Comparison of ENCODE assay signal across 12 cellular contexts in the genomic region with DNA sequence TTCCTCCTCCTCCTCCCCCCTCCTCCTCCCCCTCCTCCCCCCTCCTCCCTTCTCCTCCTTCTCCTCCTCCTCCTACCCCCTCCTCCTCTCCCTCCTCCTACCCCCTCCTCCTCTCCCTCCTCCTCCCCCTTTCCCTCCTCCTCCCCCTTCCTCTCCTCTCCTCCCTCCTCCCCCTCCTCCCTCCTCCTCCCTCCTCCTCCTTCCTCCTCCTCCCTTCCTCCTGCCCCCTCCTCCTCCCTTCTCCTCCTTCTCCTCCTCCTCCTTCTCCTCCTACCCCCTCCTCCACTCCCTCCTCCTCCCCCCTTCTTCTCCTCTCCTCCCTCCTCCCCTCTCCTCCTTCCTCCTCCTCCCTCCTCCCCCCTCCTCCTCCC. TPM values are rescaled to one million over a fixed set of nuclear protein-coding genes. Genes with fewer than 3 reads are reported as not detected.
DNase-seq lines count a peak whose midpoint lies in the region; ATAC-seq, FAIRE-seq and TF ChIP-seq lines count a peak whose summit lies in the region.
"Had no signal": no experiment of that assay in that cellular context is flagged by ENCODE, and none has a peak within 500 bp of the region (broad histone marks: within the 10 kb centered on the region; RNA-seq: fewer than 3 reads in every experiment).

No MANE protein-coding gene starts in this region.

- H3K56ac ChIP-seq in H9 (ENCODE audit: insufficient read length, low read depth, low read length): no peak overlapping the region

- no peak overlapping the region for H3K4me3 Mint-ChIP-seq in H9
- no peak overlapping the region for H3K4me3 Mint-ChIP-seq in activated CD4-positive, alpha-beta memory T cell treated with anti-CD3 and anti-CD28 coated beads, Interleukin-2, amount 10 ng/mL, durations not matched to agents 7 days and 5 days

- H3K27me3 Mint-ChIP-seq in H9 (ENCODE audit: low read depth): peaks cover 5% of the 10 kb centered on the region
- no peaks in the 10 kb centered on the region for H3K27me3 Mint-ChIP-seq in activated CD4-positive, alpha-beta memory T cell treated with anti-CD3 and anti-CD28 coated beads, Interleukin-2, amount 10 ng/mL, durations not matched to agents 7 days and 5 days

- ATAC-seq in A549: no peak
- ATAC-seq in GM21825 (IDR thresholded peaks at IDR 0.05; ENCODE audit: unreplicated experiment): no peak
- ATAC-seq in HG03520 (IDR thresholded peaks at IDR 0.05; ENCODE audit: unreplicated experiment): no peak

- H3K9ac ChIP-seq in H9 (ENCODE audit: extremely low read depth, insufficient read length, low read length): no peak overlapping the region

- no peak overlapping the region for H4K5ac ChIP-seq in H9 (ENCODE audit: insufficient read length, low read depth, low read length)

- TF ChIP-seq CTCF in A549 (IDR thresholded peaks at IDR 0.05) (no peak), H9 (conservative IDR thresholded peaks at IDR 0.05) (no peak)

- no peak for TF ChIP-seq RAD21 in A549 (conservative IDR thresholded peaks at IDR 0.05 in 1 of 2, IDR thresholded peaks at IDR 0.05 in 1 of 2)

- no peaks in the 10 kb centered on the region for H3K23me2 ChIP-seq in H9 (ENCODE audit: insufficient read length, low read depth, low read length, poor library complexity, severe bottlenecking)

- no peak overlapping the region for H2BK120ac ChIP-seq in H9 (ENCODE audit: low read depth, low read length, poor library complexity, severe bottlenecking)

- H3K4ac ChIP-seq in H9 (ENCODE audit: low read depth, low read length): no peak overlapping the region

- H2AK5ac ChIP-seq in H9 (ENCODE audit: insufficient read length, low read length): no peak overlapping the region

- H3K23ac ChIP-seq in H9 (ENCODE audit: insufficient read length, low read depth, low read length): no peak overlapping the region

- H3K9me3 Mint-ChIP-seq in H9: no peaks in the 10 kb centered on the region; a peak in 1 of 5 replicates
- peaks cover 3% of the 10 kb centered on the region for H3K9me3 Mint-ChIP-seq in activated CD4-positive, alpha-beta memory T cell treated with anti-CD3 and anti-CD28 coated beads, Interleukin-2, amount 10 ng/mL, durations not matched to agents 7 days and 5 days

- H3K36me3 Mint-ChIP-seq in H9 (ENCODE audit: insufficient read depth in 1 of 3, low read depth in 3 of 3): no peaks in the 10 kb centered on the region
- peaks cover 7% of the 10 kb centered on the region for H3K36me3 Mint-ChIP-seq in activated CD4-positive, alpha-beta memory T cell treated with anti-CD3 and anti-CD28 coated beads, Interleukin-2, amount 10 ng/mL, durations not matched to agents 7 days and 5 days (ENCODE audit: low read depth)

- no peaks in the 10 kb centered on the region for H4K20me1 ChIP-seq in H9 (ENCODE audit: control insufficient read depth, insufficient read depth, insufficient read length)

- peaks cover 12% of the 10 kb centered on the region in 2 experiments for H3K4me1 Mint-ChIP-seq in H9
- H3K4me1 Mint-ChIP-seq in activated CD4-positive, alpha-beta memory T cell treated with anti-CD3 and anti-CD28 coated beads, Interleukin-2, amount 10 ng/mL, durations not matched to agents 7 days and 5 days: peaks cover 55% of the 10 kb centered on the region

- H3K9me3 ChIP-seq in A549: no peaks in the 10 kb centered on the region
- no peaks in the 10 kb centered on the region for H3K9me3 ChIP-seq in H9 (ENCODE audit: control insufficient read depth, low read depth, low read length)
- H3K9me3 ChIP-seq: esophagus muscularis mucosa, sigmoid colon had no signal

- H3K27ac ChIP-seq in A549 (peak overlapping the region; percentile 79 to 82), H9 (ENCODE audit: insufficient read length, low read depth, low read length) (no peak overlapping the region)

- no peak overlapping the region for H3T11ph ChIP-seq in H9 (ENCODE audit: low read length)

- TF ChIP-seq POLR2A in A549 (IDR thresholded peaks at IDR 0.05; ENCODE audit: low read length): no peak

- CTCF ChIA-PET in A549 (lab: Yijun Ruan, JAX): interaction anchor here (0.9 to 9.1 kb wide), 32 partner anchors 9 to 468 kb away, joined by 3 to 148 read pairs (median 4); partner anchors contain the start of genes CMTM2 and NAE1
- CTCF ChIA-PET in activated CD4-positive, alpha-beta memory T cell treated with anti-CD3 and anti-CD28 coated beads, Interleukin-2, amount 10 ng/mL, durations not matched to agents 7 days and 5 days (lab: Charles Lee): interaction anchor here (0.7 to 2.3 kb wide), 24 partner anchors 8 to 321 kb away, joined by 3 to 58 read pairs (median 4); partner anchors contain the start of genes CKLF, FBXL8, NAE1 and PDP2

- no peaks in the 10 kb centered on the region for H3K79me1 ChIP-seq in H9 (ENCODE audit: insufficient read depth, low read depth, low read length, poor library complexity, severe bottlenecking)

- no peaks in the 10 kb centered on the region for H3K27me3 ChIP-seq in H9 (ENCODE audit: insufficient read depth, low read length)
- H3K27me3 ChIP-seq: esophagus muscularis mucosa, sigmoid colon had no signal

- POLR2A ChIA-PET in A549 (lab: Yijun Ruan, JAX): interaction anchor here (1.2 to 1.4 kb wide), 2 partner anchors 13 to 43 kb away, joined by 6 to 8 read pairs; partner anchors contain the start of gene NAE1
- POLR2A ChIA-PET in activated CD4-positive, alpha-beta memory T cell treated with anti-CD3 and anti-CD28 coated beads, Interleukin-2, amount 10 ng/mL, durations not matched to agents 7 days and 5 days (lab: Charles Lee): interaction anchor here (1.2 to 4.0 kb wide), 7 partner anchors 25 to 351 kb away, joined by 3 to 37 read pairs (median 5); partner anchors contain the start of genes CIAO2B, DYNC1LI2 and NAE1

- no peak overlapping the region for H2BK15ac ChIP-seq in H9 (ENCODE audit: low read depth, low read length)

- no peak overlapping the region for H3K18ac ChIP-seq in H9 (ENCODE audit: insufficient read length, low read depth, low read length)

- H4K91ac ChIP-seq in H9 (ENCODE audit: insufficient read length, low read depth, low read length): no peak overlapping the region

- H2BK20ac ChIP-seq in H9 (ENCODE audit: low read depth, low read length, poor library complexity, severe bottlenecking): no peak overlapping the region

- FAIRE-seq in A549 (lab: Jason Lieb, UNC): no peak

- TF ChIP-seq EP300 in A549 (IDR thresholded peaks at IDR 0.05): no peak

- no peak overlapping the region for H3K14ac ChIP-seq in H9 (ENCODE audit: insufficient read depth, low read length)

- peaks cover 5% of the 10 kb centered on the region; the same call in 2 of the 3 replicates for H3K4me1 ChIP-seq in A549
- H3K4me1 ChIP-seq in H9 (ENCODE audit: insufficient read depth, low read length): no peaks in the 10 kb centered on the region; the same call in 1 of the 2 replicates

- no peak overlapping the region for H2AFZ ChIP-seq in H9 (ENCODE audit: low read length)

- peak overlapping the region; percentile 37; the same call in 1 of the 3 replicates for H3K4me3 ChIP-seq in A549

- H3K4me2 ChIP-seq in A549: peak overlapping the region; percentile 75
- H3K4me2 ChIP-seq in H9 (ENCODE audit: insufficient read depth, insufficient read length, low read length): peak overlapping the region; percentile 52

- H2BK5ac ChIP-seq in H9 (ENCODE audit: insufficient read length, low read length): no peak overlapping the region

- no peak overlapping the region for H3K27ac Mint-ChIP-seq in H9
- H3K27ac Mint-ChIP-seq in activated CD4-positive, alpha-beta memory T cell treated with anti-CD3 and anti-CD28 coated beads, Interleukin-2, amount 10 ng/mL, durations not matched to agents 7 days and 5 days: peak overlapping the region; percentile 97

- H2BK12ac ChIP-seq in H9 (ENCODE audit: insufficient read length, low read depth, low read length): no peak overlapping the region

- no peak overlapping the region for H4K8ac ChIP-seq in H9 (replicated peaks; ENCODE audit: insufficient read length, low read depth, low read length)

- DNase-seq in A549 (ENCODE audit: low read depth in 1 of 2, low spot score in 1 of 2) (no peak), H9 (no peak), left kidney (ENCODE audit: low read depth, low spot score) (peak; percentile 21), DMS 273 (lab: John Stamatoyannopoulos, UW; ENCODE audit: unreplicated experiment) (no peak)
- DNase-seq in activated CD4-positive, alpha-beta memory T cell treated with anti-CD3 and anti-CD28 coated beads, Interleukin-2, amount 10 ng/mL, durations not matched to agents 7 days and 5 days: no peak
- no peak for DNase-seq in stimulated activated naive CD4-positive, alpha-beta T cell (lab: John Stamatoyannopoulos, UW)
- DNase-seq: NCI-H2029 treated with DMSO at 0.1 percent for 48 hours had no signal

- no peaks in the 10 kb centered on the region for H3K79me2 ChIP-seq in H9 (ENCODE audit: insufficient read depth, low read length)

RNA-seq across cellular contexts. Expression of gene PDP2, which starts 6.6 kb away (rescaled TPM):
- polyA plus RNA-seq in A549 (2011; rRNA removed) (10.0 and 10.7 TPM in 2 replicates), A549 (2017; fragmentation: RNase III; extraction: RNeasy Plus Mini Kit Qiagen cat#74134 plus additional on column Dnase treatment) (7.7 to 10.5 TPM (median 8.7 TPM) in 3 replicates)
- 3.5 and 4.3 TPM in 2 replicates for polyA plus RNA-seq in A549 (2012; cell fraction: cytosol; rRNA removed)
- 3.3 and 4.0 TPM in 2 replicates for polyA plus RNA-seq in A549 (2012; cell fraction: nucleus; rRNA removed)
- 27.2 and 31.7 TPM in 2 replicates for polyA minus RNA-seq in A549 (2011; rRNA and poly(A)+ RNA removed)
- 22.0 and 23.1 TPM in 2 replicates for total RNA-seq in H9 (2021)
- total RNA-seq in activated CD4-positive, alpha-beta memory T cell treated with anti-CD3 and anti-CD28 coated beads, Interleukin-2, amount 10 ng/mL, durations not matched to agents 7 days and 5 days: 10 to 100 TPM; 30.7 to 33.9 TPM

RNA-seq across cellular contexts. Expression of gene CA7, which starts 29.5 kb away (rescaled TPM):
- polyA plus RNA-seq in A549 (2011; rRNA removed): not detected in 2 replicates
- polyA plus RNA-seq in A549 (2012; cell fraction: cytosol; rRNA removed): 0.03 TPM in 1 of 2 replicates, not detected in the other
- not detected in 2 replicates for polyA plus RNA-seq in A549 (2012; cell fraction: nucleus; rRNA removed)
- polyA plus RNA-seq in A549 (2017; fragmentation: RNase III; extraction: RNeasy Plus Mini Kit Qiagen cat#74134 plus additional on column Dnase treatment): not detected in 3 replicates
- not detected in 2 replicates for polyA minus RNA-seq in A549 (2011; rRNA and poly(A)+ RNA removed)
- total RNA-seq in H9 (2021): 0.55 and 0.81 TPM in 2 replicates
- total RNA-seq in activated CD4-positive, alpha-beta memory T cell treated with anti-CD3 and anti-CD28 coated beads, Interleukin-2, amount 10 ng/mL, durations not matched to agents 7 days and 5 days: under 1 TPM in 1 of 2 experiments, not detected in 1; 0.13 TPM
- polyA plus RNA-seq: GM23248 had no signal

RNA-seq across cellular contexts. Expression of gene NAE1, which starts 42.9 kb away (rescaled TPM):
- polyA plus RNA-seq in A549 (2011; rRNA removed) (89.8 and 132 TPM in 2 replicates), A549 (2017; fragmentation: RNase III; extraction: RNeasy Plus Mini Kit Qiagen cat#74134 plus additional on column Dnase treatment) (90.0 to 96.2 TPM (median 94.9 TPM) in 3 replicates)
- 41.1 and 41.8 TPM in 2 replicates for polyA plus RNA-seq in A549 (2012; cell fraction: cytosol; rRNA removed)
- polyA plus RNA-seq in A549 (2012; cell fraction: nucleus; rRNA removed): 18.0 and 27.3 TPM in 2 replicates
- polyA minus RNA-seq in A549 (2011; rRNA and poly(A)+ RNA removed): 16.5 and 18.2 TPM in 2 replicates
- 131 and 144 TPM in 2 replicates for total RNA-seq in H9 (2021)
- total RNA-seq in activated CD4-positive, alpha-beta memory T cell treated with anti-CD3 and anti-CD28 coated beads, Interleukin-2, amount 10 ng/mL, durations not matched to agents 7 days and 5 days: 10 to 100 TPM; 76.5 to 78.2 TPM

RNA-seq across cellular contexts. Expression of gene CDH16, which starts 45.0 kb away (rescaled TPM):
- polyA plus RNA-seq in A549 (2011; rRNA removed) (0.18 and 0.37 TPM in 2 replicates), A549 (2017; fragmentation: RNase III; extraction: RNeasy Plus Mini Kit Qiagen cat#74134 plus additional on column Dnase treatment) (0.24 to 0.25 TPM (median 0.25 TPM) in 3 replicates)
- 0.08 and 0.09 TPM in 2 replicates for polyA plus RNA-seq in A549 (2012; cell fraction: cytosol; rRNA removed)
- polyA plus RNA-seq in A549 (2012; cell fraction: nucleus; rRNA removed): 0.20 and 0.46 TPM in 2 replicates
- polyA minus RNA-seq in A549 (2011; rRNA and poly(A)+ RNA removed): 0.49 and 0.54 TPM in 2 replicates
- total RNA-seq in H9 (2021): not detected in 2 replicates
- total RNA-seq in activated CD4-positive, alpha-beta memory T cell treated with anti-CD3 and anti-CD28 coated beads, Interleukin-2, amount 10 ng/mL, durations not matched to agents 7 days and 5 days: not detected
- total RNA-seq: GM23248, sigmoid colon had no signal
- polyA plus RNA-seq: GM23248 had no signal

RNA-seq across cellular contexts. Expression of gene RRAD, which starts 51.7 kb away (rescaled TPM):
- polyA plus RNA-seq in A549 (2011; rRNA removed): 0.46 and 0.75 TPM in 2 replicates
- polyA plus RNA-seq in A549 (2012; cell fraction: cytosol; rRNA removed): 7.9 and 9.7 TPM in 2 replicates
- 26.7 and 27.1 TPM in 2 replicates for polyA plus RNA-seq in A549 (2012; cell fraction: nucleus; rRNA removed)
- 2.2 to 4.7 TPM (median 3.4 TPM) in 3 replicates for polyA plus RNA-seq in A549 (2017; fragmentation: RNase III; extraction: RNeasy Plus Mini Kit Qiagen cat#74134 plus additional on column Dnase treatment)
- 0.15 and 0.54 TPM in 2 replicates for polyA minus RNA-seq in A549 (2011; rRNA and poly(A)+ RNA removed)
- total RNA-seq in H9 (2021): 0.44 and 0.72 TPM in 2 replicates
- total RNA-seq in activated CD4-positive, alpha-beta memory T cell treated with anti-CD3 and anti-CD28 coated beads, Interleukin-2, amount 10 ng/mL, durations not matched to agents 7 days and 5 days: 1 to 10 TPM; 1.0 to 1.3 TPM
